35 cellular contexts compared by ENCODE assay signal in genomic region chr14:100865682-100866591, GRCh38. TPM values are rescaled to one million over a fixed set of nuclear protein-coding genes. Genes with fewer than 3 reads are reported as not detected.
DNase-seq lines count a peak whose midpoint lies in the region; ATAC-seq, FAIRE-seq and TF ChIP-seq lines count a peak whose summit lies in the region.
"Had no signal": no experiment of that assay in that cellular context is flagged by ENCODE, and none has a peak within 500 bp of the region (broad histone marks: within the 10 kb centered on the region; RNA-seq: fewer than 3 reads in every experiment).

No MANE protein-coding gene starts in this region.

- intact Hi-C loops in sigmoid colon (cut with DNase I) = no loop called here

- TF ChIP-seq CTCF in astrocyte (IDR thresholded peaks at IDR 0.05; ENCODE audit: insufficient read depth, low read depth, low read length) (no peak), sigmoid colon (IDR thresholded peaks at IDR 0.05) (no peak)

- H3K27ac ChIP-seq in astrocyte (ENCODE audit: low read depth, low read length) (no peak overlapping the region), sigmoid colon (no peak overlapping the region)
- H3K27ac ChIP-seq: KMS-11, thoracic aorta had no signal

- H3K27me3 ChIP-seq in astrocyte (ENCODE audit: insufficient read depth, low read length) (no peaks in the 10 kb centered on the region), sigmoid colon (peaks cover 0 to 8% (median 0%) of the 10 kb centered on the region in 3 donors)
- H3K27me3 ChIP-seq: breast epithelium, MG63 had no signal

- 87% methylated on average over 22 of the region's 22 CpGs for WGBS in sigmoid colon, 2 donors

- no peak overlapping the region for H3K4me2 ChIP-seq in astrocyte (ENCODE audit: low read length)
- H3K4me2 ChIP-seq: KMS-11, smooth muscle cell had no signal

- no peaks in the 10 kb centered on the region for H3K36me3 Mint-ChIP-seq in astrocyte (ENCODE audit: low read depth, unreplicated experiment)
- H3K36me3 Mint-ChIP-seq: naive thymus-derived CD8-positive, alpha-beta T cell had no signal

- H3K4me3 ChIP-seq in astrocyte (ENCODE audit: insufficient read depth, low read depth, low read length) (no peak overlapping the region), sigmoid colon (no peak overlapping the region)
- H3K4me3 ChIP-seq: breast epithelium, MG63, smooth muscle cell, thoracic aorta had no signal

- H3K36me3 ChIP-seq in astrocyte (ENCODE audit: insufficient read depth, low read length) (peaks cover 15% of the 10 kb centered on the region), sigmoid colon (no peaks in the 10 kb centered on the region)
- H3K36me3 ChIP-seq: breast epithelium, MG63, thoracic aorta had no signal

- H2AFZ ChIP-seq in astrocyte (ENCODE audit: low read depth, low read length) = no peak overlapping the region

- H3K4me3 Mint-ChIP-seq in astrocyte (ENCODE audit: unreplicated experiment) = no peak overlapping the region
- H3K4me3 Mint-ChIP-seq: activated T-helper 1 cell treated with anti-CD3 and anti-CD28 coated beads, Interleukin-12 subunit alpha, Interleukin-12 subunit beta, Interleukin-2, Interleukin-4 antibody, amounts not matched to agents 30 ng/mL and 10 ng/mL and 1 ng/mL, durations not matched to agents 14 hours and 24 hours and 36 hours; CD4-positive, alpha-beta T cell; H9; naive thymus-derived CD8-positive, alpha-beta T cell; stimulated activated naive CD8-positive, alpha-beta T cell treated with anti-CD3 and anti-CD28 coated beads, Interleukin-15, Interleukin-2, amounts not matched to agents 100 ng/mL and 50 ng/mL, for 24 hours had no signal

- no peak for FAIRE-seq in astrocyte (lab: Jason Lieb, UNC)
- FAIRE-seq: urothelium cell line had no signal

- peaks cover 35% of the 10 kb centered on the region for H3K27me3 Mint-ChIP-seq in astrocyte (ENCODE audit: low read depth, unreplicated experiment)
- H3K27me3 Mint-ChIP-seq: CD4-positive, alpha-beta T cell; stimulated activated naive CD8-positive, alpha-beta T cell treated with anti-CD3 and anti-CD28 coated beads, Interleukin-15, Interleukin-2, amounts not matched to agents 100 ng/mL and 50 ng/mL, for 24 hours had no signal

- H3K4me1 Mint-ChIP-seq in astrocyte (ENCODE audit: low read depth, unreplicated experiment) = no peaks in the 10 kb centered on the region
- H3K4me1 Mint-ChIP-seq: H9; naive thymus-derived CD8-positive, alpha-beta T cell had no signal

- H3K9me3 Mint-ChIP-seq in astrocyte (ENCODE audit: unreplicated experiment) = peaks cover 4% of the 10 kb centered on the region
- H3K9me3 Mint-ChIP-seq: activated T-helper 1 cell treated with anti-CD3 and anti-CD28 coated beads, Interleukin-12 subunit alpha, Interleukin-12 subunit beta, Interleukin-2, Interleukin-4 antibody, amounts not matched to agents 30 ng/mL and 10 ng/mL and 1 ng/mL, durations not matched to agents 14 hours and 24 hours and 36 hours; CD4-positive, alpha-beta T cell; H9; naive thymus-derived CD8-positive, alpha-beta T cell; stimulated activated naive CD8-positive, alpha-beta T cell treated with anti-CD3 and anti-CD28 coated beads, Interleukin-15, Interleukin-2, amounts not matched to agents 100 ng/mL and 50 ng/mL, for 24 hours had no signal

- TF ChIP-seq POLR2A in sigmoid colon (IDR thresholded peaks at IDR 0.05) = no peak

- no peak for TF ChIP-seq EP300 in sigmoid colon (IDR thresholded peaks at IDR 0.05)

- DNase-seq in activated effector memory CD4-positive, alpha-beta T cell treated with anti-CD3 and anti-CD28 coated beads, Interleukin-2, amount 50 U/mL, for 16 hours = peak; percentile 27
- DNase-seq in activated effector memory CD4-positive, alpha-beta T cell treated with Interleukin-2 at 50 U/mL for 16 hours = no peak
- no peak for DNase-seq in astrocyte (ENCODE audit: low read depth)
- DNase-seq in left kidney (ENCODE audit: low read depth, low spot score) = peak; percentile 44
- peak; percentile 49 for DNase-seq in sigmoid colon
- DNase-seq in NCI-H1930 (lab: John Stamatoyannopoulos, UW) = no peak
- DNase-seq: activated CD4-positive, alpha-beta T cell treated with anti-CD3 and anti-CD28 coated beads, Interleukin-2, amount 50 U/mL, for 48 hours; activated CD4-positive, CD25-positive, alpha-beta regulatory T cell treated with anti-CD3 and anti-CD28 coated beads, Interleukin-2, amount 50 U/mL, for 72 hours; activated naive CD4-positive, alpha-beta T cell treated with anti-CD3 and anti-CD28 coated beads, Interleukin-2, amount 50 U/mL, for 16 hours; amygdala; DMS 273 treated with DMSO at 0.1 percent for 48 hours; EL; H9; MG63; NCI-H1105 treated with DMSO at 0.1 percent for 48 hours; NCI-H2081; NCI-H226; NCI-H526 treated with DMSO at 0.1 percent for 48 hours; NK-92 treated with Interleukin-12 subunit alpha and Interleukin-12 subunit beta, amount 100 ng/mL, for 24 hours; stimulated activated CD4-positive, alpha-beta T cell treated with anti-CD3 and anti-CD28 coated beads, Interleukin-1b, Interleukin-23, amount 100 ng/mL, for 48 hours; T-helper 2 cell had no signal

- no peaks in the 10 kb centered on the region for H3K9me3 ChIP-seq in astrocyte (ENCODE audit: insufficient read depth, low read depth, low read length)
- no peaks in the 10 kb centered on the region for H3K9me3 ChIP-seq in sigmoid colon
- H3K9me3 ChIP-seq: breast epithelium, MG63, thoracic aorta had no signal

- H3K27ac Mint-ChIP-seq in astrocyte (ENCODE audit: unreplicated experiment) = peak overlapping the region; percentile 62
- H3K27ac Mint-ChIP-seq: activated T-helper 1 cell treated with anti-CD3 and anti-CD28 coated beads, Interleukin-12 subunit alpha, Interleukin-12 subunit beta, Interleukin-2, Interleukin-4 antibody, amounts not matched to agents 30 ng/mL and 10 ng/mL and 1 ng/mL, durations not matched to agents 14 hours and 24 hours and 36 hours; CD4-positive, alpha-beta T cell; H9; naive thymus-derived CD8-positive, alpha-beta T cell; stimulated activated naive CD8-positive, alpha-beta T cell treated with anti-CD3 and anti-CD28 coated beads, Interleukin-15, Interleukin-2, amounts not matched to agents 100 ng/mL and 50 ng/mL, for 24 hours had no signal

- H3K79me2 ChIP-seq in astrocyte (ENCODE audit: insufficient read depth, low read length) = peaks cover 56% of the 10 kb centered on the region

- peaks cover 76% of the 10 kb centered on the region for H4K20me1 ChIP-seq in astrocyte (ENCODE audit: insufficient read depth, low read length)

- H3K9ac ChIP-seq in astrocyte (ENCODE audit: low read length) = no peak overlapping the region
- H3K9ac ChIP-seq: KMS-11 had no signal

- H3K4me1 ChIP-seq in astrocyte (ENCODE audit: insufficient read depth, low read length) (peaks cover 5% of the 10 kb centered on the region), sigmoid colon (no peaks in the 10 kb centered on the region)
- H3K4me1 ChIP-seq: breast epithelium had no signal

- ATAC-seq in HG02678 (IDR thresholded peaks at IDR 0.05; ENCODE audit: unreplicated experiment) = no peak
- ATAC-seq in GM18868 (IDR thresholded peaks at IDR 0.05; ENCODE audit: unreplicated experiment) = no peak
- ATAC-seq: naive thymus-derived CD8-positive, alpha-beta T cell had no signal

RNA-seq across cellular contexts. Expression of gene RTL1, which starts 37.6 kb away (rescaled TPM):
- total RNA-seq in astrocyte (0.18 and 0.31 TPM in 2 replicates), sigmoid colon (not detected)
- polyA plus RNA-seq in sigmoid colon = not detected
- total RNA-seq: activated T-helper 1 cell treated with anti-CD3 and anti-CD28 coated beads, Interleukin-12 subunit alpha, Interleukin-12 subunit beta, Interleukin-2, Interleukin-4 antibody, amounts not matched to agents 30 ng/mL and 10 ng/mL and 1 ng/mL, durations not matched to agents 14 hours and 24 hours and 36 hours; breast epithelium; CD4-positive, alpha-beta T cell; H9; lower leg skin; naive thymus-derived CD8-positive, alpha-beta T cell; osteocyte; thoracic aorta had no signal
- polyA plus RNA-seq: naive thymus-derived CD8-positive, alpha-beta T cell had no signal

RNA-seq across cellular contexts. Expression of gene MEG3, which starts 40.0 kb away (rescaled TPM):
- total RNA-seq in astrocyte (not detected in 2 replicates), sigmoid colon (100 to 1,000 TPM in 1 of 4 donors, 10 to 100 TPM in 3; 28.0 to 168 (median 36.6) TPM)
- polyA plus RNA-seq in sigmoid colon = 10 to 100 TPM in 1 of 3 donors, 1 to 10 TPM in 2; 3.5 to 18.0 (median 7.8) TPM
- total RNA-seq: A172; activated T-helper 1 cell treated with anti-CD3 and anti-CD28 coated beads, Interleukin-12 subunit alpha, Interleukin-12 subunit beta, Interleukin-2, Interleukin-4 antibody, amounts not matched to agents 30 ng/mL and 10 ng/mL and 1 ng/mL, durations not matched to agents 14 hours and 24 hours and 36 hours; CD4-positive, alpha-beta T cell; naive thymus-derived CD8-positive, alpha-beta T cell; osteocyte; smooth muscle cell had no signal
- polyA plus RNA-seq: naive thymus-derived CD8-positive, alpha-beta T cell; smooth muscle cell had no signal

Comparison
In these comparisons a context has a peak if more than half of its experiments do, and no peak if none do; other contexts are left out.
1. DNase-seq: peak in activated effector memory CD4-positive, alpha-beta T cell treated with anti-CD3 and anti-CD28 coated beads, Interleukin-2, amount 50 U/mL, for 16 hours (single experiment), left kidney (single experiment) and sigmoid colon (single experiment); none in activated effector memory CD4-positive, alpha-beta T cell treated with Interleukin-2 at 50 U/mL for 16 hours (single experiment), astrocyte (single experiment) and NCI-H1930 (0 of 2).
2. RNA of gene MEG3, which starts 40.0 kb away (total RNA-seq): 28.0 to 168 TPM in sigmoid colon; not detected in astrocyte; every median in the first group is over 10 times any median in the second.